Comparison of ENCODE assay signal across 4 cellular contexts in genomic region chr1:148452845-148453244, GRCh38. TPM values are rescaled to one million over a fixed set of nuclear protein-coding genes. Genes with fewer than 3 reads are reported as not detected.
"Had no signal": no experiment of that assay in that cellular context is flagged by ENCODE, and none has a peak within 500 bp of the region (broad histone marks: within the 10 kb centered on the region; RNA-seq: fewer than 3 reads in every experiment).

No MANE protein-coding gene starts in this region.

RNA-seq across cellular contexts. Expression of gene PPIAL4G, which starts 30.3 kb away (rescaled TPM):
- total RNA-seq: left lobe of liver, lung microvascular endothelial cell, thoracic aorta had no signal
- polyA plus RNA-seq: hepatocyte had no signal
